14 cellular contexts compared by ENCODE assay signal in the genomic region with DNA sequence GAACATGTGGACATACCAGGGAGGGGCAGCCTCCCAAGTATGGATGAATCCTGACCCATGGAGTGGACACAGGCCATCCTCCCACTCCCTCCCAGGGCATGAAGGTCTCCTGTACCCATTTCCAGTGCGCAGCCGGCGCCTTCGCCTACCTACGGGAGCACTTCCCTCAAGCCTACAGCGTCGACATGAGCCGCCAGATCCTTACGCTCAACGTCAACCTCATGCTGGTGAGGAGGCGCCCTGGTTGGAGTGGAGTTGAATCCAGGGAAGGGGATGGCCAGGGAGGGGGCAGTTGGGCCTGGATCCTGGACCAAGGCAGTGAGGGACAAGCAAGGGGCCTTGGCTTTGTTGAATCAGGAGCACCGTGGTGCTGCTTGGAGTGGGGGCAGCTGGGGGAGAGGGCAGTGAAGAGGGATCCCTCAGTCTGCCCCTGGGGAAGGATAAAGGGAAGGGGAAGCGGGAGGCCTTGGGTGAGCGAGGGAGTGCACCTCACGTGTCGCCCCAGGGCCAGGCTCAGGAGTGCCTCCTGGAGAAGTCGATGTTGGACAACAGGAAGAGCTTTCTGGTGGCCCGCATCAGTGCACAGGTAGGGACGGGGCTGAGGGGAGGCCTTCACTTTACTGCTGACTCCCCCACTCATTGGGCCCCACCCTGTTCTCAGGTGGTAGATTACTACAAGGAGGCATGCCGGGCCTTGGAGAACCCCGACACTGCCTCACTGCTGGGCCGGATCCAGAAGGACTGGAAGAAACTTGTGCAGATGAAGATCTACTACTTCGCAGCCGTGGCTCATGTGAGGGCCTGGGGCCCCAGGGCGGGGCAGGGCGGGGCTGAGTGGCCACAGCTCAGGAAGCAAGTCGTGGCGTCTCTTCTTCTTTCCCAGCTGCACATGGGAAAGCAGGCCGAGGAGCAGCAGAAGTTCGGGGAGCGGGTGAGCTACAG. TPM values are rescaled to one million over a fixed set of nuclear protein-coding genes. Genes with fewer than 3 reads are reported as not detected.
DNase-seq lines count a peak whose midpoint lies in the region; ATAC-seq and TF ChIP-seq lines count a peak whose summit lies in the region.
"Had no signal": no experiment of that assay in that cellular context is flagged by ENCODE, and none has a peak within 500 bp of the region (broad histone marks: within the 10 kb centered on the region; RNA-seq: fewer than 3 reads in every experiment).

No MANE protein-coding gene starts in this region.

- H3K27ac ChIP-seq in stomach: peak overlapping the region in 4 of 5 donors; percentile 46 to 71 (median 53)
- H3K27ac ChIP-seq: parathyroid adenoma, VCaP had no signal

- H3K36me3 Mint-ChIP-seq in T-helper 17 cell (ENCODE audit: low read depth): no peaks in the 10 kb centered on the region

- H3K27me3 Mint-ChIP-seq in T-helper 17 cell: no peaks in the 10 kb centered on the region
- H3K27me3 Mint-ChIP-seq: activated naive CD8-positive, alpha-beta T cell treated with anti-CD3 and anti-CD28 coated beads, Interleukin-2, amount 10 ng/mL, durations not matched to agents 7 days and 5 days had no signal

- DNase-seq in D341Med (ENCODE audit: low spot score) (peak; percentile 33), NOMO-1 treated with DMSO at 0.1 percent for 48 hours (lab: John Stamatoyannopoulos, UW; ENCODE audit: unreplicated experiment) (peak; percentile 2), epithelial cell of esophagus (ENCODE audit: low read depth) (peak; percentile 50), stomach (no peak), T-helper 17 cell (no peak), NCI-H69 (lab: John Stamatoyannopoulos, UW) (no peak)
- DNase-seq: activated CD8-positive, alpha-beta memory T cell treated with anti-CD3 and anti-CD28 coated beads, Interleukin-2, amount 50 U/mL, for 48 hours; activated naive CD8-positive, alpha-beta T cell treated with anti-CD3 and anti-CD28 coated beads, Interleukin-2, amount 10 ng/mL, durations not matched to agents 7 days and 5 days; cortex of kidney; GOT3; NCI-H1930 had no signal

- H3K4me3 ChIP-seq in epithelial cell of esophagus (ENCODE audit: low read length) (no peak overlapping the region), stomach (no peak overlapping the region)

- TF ChIP-seq CTCF in epithelial cell of esophagus (IDR thresholded peaks at IDR 0.05; ENCODE audit: insufficient read depth, low read depth, low read length, missing control alignments): no peak
- no peak for TF ChIP-seq CTCF in stomach (IDR thresholded peaks at IDR 0.05)

- H3K36me3 ChIP-seq in stomach: peaks cover 43 to 76% (median 73%) of the 10 kb centered on the region in 4 donors

- no peak overlapping the region for H3K27ac Mint-ChIP-seq in T-helper 17 cell
- H3K27ac Mint-ChIP-seq: activated naive CD8-positive, alpha-beta T cell treated with anti-CD3 and anti-CD28 coated beads, Interleukin-2, amount 10 ng/mL, durations not matched to agents 7 days and 5 days had no signal

- peaks cover 5% of the 10 kb centered on the region for H3K4me1 Mint-ChIP-seq in T-helper 17 cell
- H3K4me1 Mint-ChIP-seq: activated naive CD8-positive, alpha-beta T cell treated with anti-CD3 and anti-CD28 coated beads, Interleukin-2, amount 10 ng/mL, durations not matched to agents 7 days and 5 days had no signal

- WGBS in stomach, 5 donors: 75 to 96% (median 78%) methylated on average over 18 to 31 of the region's 31 CpGs

- no peak for TF ChIP-seq EP300 in stomach (IDR thresholded peaks at IDR 0.05)

- peaks cover 15 to 36% (median 30%) of the 10 kb centered on the region in 4 donors for H3K4me1 ChIP-seq in stomach

- H3K27me3 ChIP-seq in stomach: no peaks in the 10 kb centered on the region

- no peak for TF ChIP-seq POLR2A in stomach (IDR thresholded peaks at IDR 0.05)

- H3K9me3 ChIP-seq in stomach (no peaks in the 10 kb centered on the region), T-helper 17 cell (ENCODE audit: control insufficient read depth, low read length, poor library complexity, severe bottlenecking) (no peaks in the 10 kb centered on the region)

- intact Hi-C loops in stomach (cut with DNase I; ENCODE audit: low total_unique reads): no loop called here

- no peak overlapping the region for H3K4me3 Mint-ChIP-seq in T-helper 17 cell
- H3K4me3 Mint-ChIP-seq: activated naive CD8-positive, alpha-beta T cell treated with anti-CD3 and anti-CD28 coated beads, Interleukin-2, amount 10 ng/mL, durations not matched to agents 7 days and 5 days had no signal

- ATAC-seq in T-helper 17 cell (no peak), GM19023 (IDR thresholded peaks at IDR 0.05; ENCODE audit: unreplicated experiment) (no peak)

RNA-seq across cellular contexts. Expression of a gene that starts 25.3 kb away (rescaled TPM):
- total RNA-seq in stomach (100 to 1,000 TPM in 2 of 5 donors, 10 to 100 TPM in 3; 26.3 to 120 (median 53.4) TPM), T-helper 17 cell (10 to 100 TPM; 36.8 to 38.6 TPM)
- polyA plus RNA-seq in stomach: 10 to 100 TPM in 1 of 3 donors, 1 to 10 TPM in 2; 8.6 to 24.0 (median 9.1) TPM

Comparison
In these comparisons a context has a peak if more than half of its experiments do, and no peak if none do; other contexts are left out.
1. DNase-seq: peak in D341Med (single experiment), NOMO-1 treated with DMSO at 0.1 percent for 48 hours (single experiment) and epithelial cell of esophagus (single experiment); none in stomach (single experiment), T-helper 17 cell (0 of 3) and NCI-H69 (single experiment).